ENCODE assay signal across 20 cellular contexts in the genomic region with DNA sequence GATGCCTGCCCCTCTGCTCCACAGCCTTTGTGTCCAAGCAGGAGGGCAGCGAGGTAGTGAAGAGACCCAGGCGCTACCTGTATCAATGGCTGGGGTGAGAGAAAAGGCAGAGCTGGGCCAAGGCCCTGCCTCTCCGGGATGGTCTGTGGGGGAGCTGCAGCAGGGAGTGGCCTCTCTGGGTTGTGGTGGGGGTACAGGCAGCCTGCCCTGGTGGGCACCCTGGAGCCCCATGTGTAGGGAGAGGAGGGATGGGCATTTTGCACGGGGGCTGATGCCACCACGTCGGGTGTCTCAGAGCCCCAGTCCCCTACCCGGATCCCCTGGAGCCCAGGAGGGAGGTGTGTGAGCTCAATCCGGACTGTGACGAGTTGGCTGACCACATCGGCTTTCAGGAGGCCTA. TPM values are rescaled to one million over a fixed set of nuclear protein-coding genes. Genes with fewer than 3 reads are reported as not detected.
"Had no signal": no experiment of that assay in that cellular context is flagged by ENCODE, and none has a peak within 500 bp of the region (broad histone marks: within the 10 kb centered on the region; RNA-seq: fewer than 3 reads in every experiment).

No MANE protein-coding gene starts in this region.

- H3K4me3 Mint-ChIP-seq: activated CD4-positive, alpha-beta memory T cell treated with anti-CD3 and anti-CD28 coated beads, Interleukin-2, amount 10 ng/mL, durations not matched to agents 7 days and 5 days; activated T-helper 1 cell treated with anti-CD3 and anti-CD28 coated beads, Interleukin-12 subunit alpha, Interleukin-12 subunit beta, Interleukin-2, Interleukin-4 antibody, amounts not matched to agents 30 ng/mL and 10 ng/mL and 1 ng/mL, durations not matched to agents 14 hours and 24 hours and 36 hours; brain; dendritic cell treated with granulocyte-macrophage colony-stimulating factor and Interleukin-4, amounts not matched to agents 40 ng/mL and 50 ng/mL, for 4 days; immature natural killer cell; naive B cell had no signal

- H3K9me3 ChIP-seq: tibial artery had no signal

- H3K27ac ChIP-seq: tibial artery had no signal

- H3K27ac Mint-ChIP-seq: activated CD4-positive, alpha-beta memory T cell treated with anti-CD3 and anti-CD28 coated beads, Interleukin-2, amount 10 ng/mL, durations not matched to agents 7 days and 5 days; dendritic cell treated with granulocyte-macrophage colony-stimulating factor and Interleukin-4, amounts not matched to agents 40 ng/mL and 50 ng/mL, for 4 days had no signal

- DNase-seq: activated CD4-positive, alpha-beta memory T cell treated with anti-CD3 and anti-CD28 coated beads, Interleukin-2, amount 10 ng/mL, durations not matched to agents 7 days and 5 days; activated CD4-positive, alpha-beta T cell treated with anti-CD3 and anti-CD28 coated beads for 48 hours; aorta; effector CD8-positive, alpha-beta T cell; foreskin melanocyte; immature natural killer cell; naive B cell; occipital lobe; stimulated activated CD4-positive, alpha-beta T cell treated with anti-CD3 and anti-CD28 coated beads, Interleukin-4, amount 100 ng/mL, for 24 hours; stimulated activated naive CD8-positive, alpha-beta T cell treated with anti-CD3 and anti-CD28 coated beads, Interleukin-15, Interleukin-2, amounts not matched to agents 100 U/mL and 50 U/mL, for 24 hours; tibial artery had no signal

- ATAC-seq: activated naive CD4-positive, alpha-beta T cell treated with anti-CD3 and anti-CD28 coated beads, Interleukin-2, amount 50 U/mL, for 72 hours; left lobe of liver; stimulated activated naive CD8-positive, alpha-beta T cell treated with anti-CD3 and anti-CD28 coated beads, Interleukin-15, Interleukin-2, amounts not matched to agents 100 U/mL and 50 U/mL, for 24 hours had no signal

- H3K27me3 Mint-ChIP-seq: activated CD4-positive, alpha-beta memory T cell treated with anti-CD3 and anti-CD28 coated beads, Interleukin-2, amount 10 ng/mL, durations not matched to agents 7 days and 5 days; brain had no signal

- H3K9me3 Mint-ChIP-seq: activated CD4-positive, alpha-beta memory T cell treated with anti-CD3 and anti-CD28 coated beads, Interleukin-2, amount 10 ng/mL, durations not matched to agents 7 days and 5 days; activated naive CD4-positive, alpha-beta T cell treated with anti-CD3 and anti-CD28 coated beads, Interleukin-2, amount 50 U/mL, for 72 hours; activated T-helper 1 cell treated with anti-CD3 and anti-CD28 coated beads, Interleukin-12 subunit alpha, Interleukin-12 subunit beta, Interleukin-2, Interleukin-4 antibody, amounts not matched to agents 30 ng/mL and 10 ng/mL and 1 ng/mL, durations not matched to agents 14 hours and 24 hours and 36 hours; brain; dendritic cell treated with granulocyte-macrophage colony-stimulating factor and Interleukin-4, amounts not matched to agents 40 ng/mL and 50 ng/mL, for 4 days; immature natural killer cell; naive B cell; neural crest cell had no signal

- H3K4me3 ChIP-seq: lung, tibial artery had no signal

RNA-seq across cellular contexts. Expression of a gene that starts 0.8 kb away (rescaled TPM):
- total RNA-seq: kidney epithelial cell, mesenteric fat pad, occipital lobe had no signal
- polyA plus RNA-seq: immature natural killer cell had no signal
